Comparison of ENCODE assay signal across 10 cellular contexts in the genomic region with DNA sequence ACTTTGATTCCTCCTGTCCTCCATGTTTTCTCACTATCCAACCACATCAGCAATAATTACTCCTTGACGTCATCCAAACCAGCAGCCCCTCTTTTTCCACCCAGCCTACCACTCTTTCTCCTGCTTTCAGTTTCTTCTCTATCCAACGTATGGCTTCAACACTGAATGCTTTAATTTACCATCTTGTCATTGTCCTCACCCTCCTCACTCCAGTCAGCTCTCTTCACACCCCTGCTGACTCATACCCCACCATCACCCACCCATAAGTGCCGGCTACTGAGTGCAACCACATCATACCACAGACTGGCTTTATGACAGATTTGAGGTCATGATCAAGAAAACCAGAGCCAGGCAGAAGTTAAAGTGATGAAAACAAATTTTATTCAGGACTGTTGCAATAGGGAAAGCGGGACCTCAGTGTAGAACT. TPM values are rescaled to one million over a fixed set of nuclear protein-coding genes. Genes with fewer than 3 reads are reported as not detected.
A peak's percentile ranks its signal among the peaks of the same experiment; 100 is the strongest.
DNase-seq lines count a peak whose midpoint lies in the region; ATAC-seq, FAIRE-seq and TF ChIP-seq lines count a peak whose summit lies in the region.
"Had no signal": no experiment of that assay in that cellular context is flagged by ENCODE, and none has a peak within 500 bp of the region (broad histone marks: within the 10 kb centered on the region; RNA-seq: fewer than 3 reads in every experiment).

No MANE protein-coding gene starts in this region.

- H3K79me2 ChIP-seq in HepG2 (ENCODE audit: insufficient read depth, low read length), result no peaks in the 10 kb centered on the region

- CTCF ChIA-PET in HepG2 (lab: Yijun Ruan, JAX; ENCODE audit: low intra/inter-chr PET ratio, low total read pairs), result no interaction called here
- CTCF ChIA-PET in GM10248 (lab: Yijun Ruan, JAX), result no interaction called here

- H3K36me3 Mint-ChIP-seq in T-helper 17 cell (ENCODE audit: low read depth), result no peaks in the 10 kb centered on the region

- no peak overlapping the region for H3K4me2 ChIP-seq in HepG2 (ENCODE audit: low read depth, low read length)

- H3K27me3 ChIP-seq in HepG2 (ENCODE audit: control insufficient read depth in 1 of 2, insufficient read depth in 2 of 2, low read length in 2 of 2) (peaks cover 0 to 7% of the 10 kb centered on the region in 2 experiments; a peak in 2 of 5 replicates), right lobe of liver (no peaks in the 10 kb centered on the region)

- 41% methylated on average over 4 of the region's 4 CpGs for WGBS in HepG2 (ENCODE audit: low lambda C conversion rate)
- WGBS in right lobe of liver (ENCODE audit: insufficient coverage, low coverage, low lambda C conversion rate, missing lambda C conversion rate), result 60% methylated on average over 4 of the region's 4 CpGs

- peaks cover 47% of the 10 kb centered on the region for H3K27me3 Mint-ChIP-seq in T-helper 17 cell

- no peak overlapping the region for H2AFZ ChIP-seq in HepG2 (ENCODE audit: low read length)

- no peak for TF ChIP-seq RAD21 in HepG2 (CRISPR knock-in tag; IDR thresholded peaks at IDR 0.05)

- H3K9me3 ChIP-seq in HepG2 (ENCODE audit: low read length) (no peaks in the 10 kb centered on the region; the same call in 1 of the 2 replicates), right lobe of liver (no peaks in the 10 kb centered on the region), T-helper 17 cell (ENCODE audit: control insufficient read depth, low read length, poor library complexity, severe bottlenecking) (no peaks in the 10 kb centered on the region)

- POLR2A ChIA-PET in HepG2 (lab: Yijun Ruan, JAX) (no interaction called here), GM10248 (lab: Yijun Ruan, JAX) (no interaction called here)

- H3K9ac ChIP-seq in HepG2 (ENCODE audit: insufficient read depth, low read depth, low read length), result no peak overlapping the region

- peak overlapping the region; percentile 19 for H3K27ac Mint-ChIP-seq in T-helper 17 cell

- DNase-seq in HepG2 (ENCODE audit: low spot score) (no peak), right lobe of liver (no peak), T-helper 17 cell (no peak), fibroblast of peridontal ligament (ENCODE audit: extremely low read depth) (peak; percentile 84), H54 (ENCODE audit: insufficient read length, low spot score) (no peak), HT-29 (ENCODE audit: low spot score) (no peak), GM10248 (ENCODE audit: extremely low spot score) (no peak), HuH-7 (ENCODE audit: low spot score) (no peak)
- DNase-seq: amygdala had no signal

- FAIRE-seq in HepG2 (lab: Jason Lieb, UNC) (no peak), H54 (lab: Jason Lieb, UNC) (no peak)

- TF ChIP-seq CTCF in HepG2 (CRISPR knock-in tag; IDR thresholded peaks at IDR 0.05) (no peak), right lobe of liver (IDR thresholded peaks at IDR 0.05) (no peak), GM10248 (IDR thresholded peaks at IDR 0.05; ENCODE audit: control extremely low read depth, extremely low read depth, low read depth, missing control alignments) (no peak)

- H4K20me1 ChIP-seq in HepG2 (ENCODE audit: insufficient read depth, low read length), result no peaks in the 10 kb centered on the region

- H3K4me3 ChIP-seq in HepG2 (replicated peaks in 1 of 3; ENCODE audit: insufficient read depth in 1 of 3, low read depth in 2 of 3, low read length in 3 of 3) (no peak overlapping the region), right lobe of liver (no peak overlapping the region)
- H3K4me3 ChIP-seq: lung had no signal

- TF ChIP-seq EP300 in HepG2 (IDR thresholded peaks at IDR 0.05; ENCODE audit: low read depth in 2 of 2, low read length in 2 of 2) (no peak), HepG2 (CRISPR knock-in tag; IDR thresholded peaks at IDR 0.05; ENCODE audit: borderline replicate concordance) (no peak)

- H3K27ac ChIP-seq in HepG2 (ENCODE audit: extremely low read length, insufficient read depth, low read length) (no peak overlapping the region), right lobe of liver (no peak overlapping the region)

- ATAC-seq in HepG2, result no peak
- no peak for ATAC-seq in right lobe of liver
- ATAC-seq in T-helper 17 cell, result peak; percentile 51

- H3K36me3 ChIP-seq in HepG2 (replicated peaks in 1 of 2; ENCODE audit: control insufficient read depth in 1 of 2, insufficient read depth in 2 of 2, low read length in 2 of 2) (no peaks in the 10 kb centered on the region), right lobe of liver (no peaks in the 10 kb centered on the region)

- peaks cover under 1% of the 10 kb centered on the region; the same call in 1 of the 2 replicates for H3K4me1 ChIP-seq in HepG2 (ENCODE audit: insufficient read depth, low read length)
- H3K4me1 ChIP-seq in right lobe of liver, result no peaks in the 10 kb centered on the region

- in situ Hi-C loops in HepG2 (cut with HindIII; ENCODE audit: extremely low pct_ligation_motif_present, low pct_unique_long_range_greater_than_20kb), result no loop called here

- intact Hi-C loops in HepG2 (cut with micrococcal nuclease; ENCODE audit: unreplicated experiment) (no loop called here), right lobe of liver (cut with DNase I) (no loop called here)

- no peak overlapping the region for H3K4me3 Mint-ChIP-seq in T-helper 17 cell

- no peak for TF ChIP-seq POLR2A in HepG2 (IDR thresholded peaks at IDR 0.05; ENCODE audit: insufficient read depth in 1 of 2, low read depth in 2 of 2, low read length in 2 of 2)
- TF ChIP-seq POLR2A in right lobe of liver (IDR thresholded peaks at IDR 0.05), result no peak
- no peak for TF ChIP-seq POLR2A in H54 (IDR thresholded peaks at IDR 0.05; ENCODE audit: low read depth, low read length)

- BruUV-seq in HepG2 (replicated peaks; lab: Mats Ljungman, UMichigan), result no TSS peak

- H3K4me1 Mint-ChIP-seq in T-helper 17 cell, result peaks cover 9% of the 10 kb centered on the region

TF ChIP-seq in HepG2, 621 proteins besides CTCF, POLR2A, EP300 and RAD21 (continues in another document):
- TF ChIP-seq ATF7 (IDR thresholded peaks at IDR 0.05) (peak; percentile 65; the same call in 1 of the 2 replicates), ATF7 (CRISPR knock-in tag; IDR thresholded peaks at IDR 0.05) (no peak), ZSCAN30 (CRISPR knock-in tag; IDR thresholded peaks at IDR 0.05) (no peak), ZFP36L2 (CRISPR knock-in tag; IDR thresholded peaks at IDR 0.05) (no peak), HOXD1 (CRISPR knock-in tag; IDR thresholded peaks at IDR 0.05) (no peak), ZIK1 (CRISPR knock-in tag; IDR thresholded peaks at IDR 0.05; ENCODE audit: borderline replicate concordance, low read depth) (no peak)

RNA-seq across cellular contexts. Expression of a gene that starts 9.8 kb away (rescaled TPM):
- 342 and 477 TPM in 2 replicates for total RNA-seq in HepG2 (2016; rRNA removed; fragmentation: Illumina TruSeq; extraction: Trizol)
- total RNA-seq in HepG2 (2016; cell fraction: cytosol; rRNA removed; fragmentation: Illumina TruSeq; extraction: Trizol; ENCODE audit: low read depth), result 45.6 and 47.1 TPM in 2 replicates
- total RNA-seq in HepG2 (2016; cell fraction: insoluble cytoplasmic fraction; rRNA removed; fragmentation: Illumina TruSeq; extraction: Trizol), result 351 and 486 TPM in 2 replicates
- 81.7 and 82.9 TPM in 2 replicates for total RNA-seq in HepG2 (2016; cell fraction: membrane; rRNA removed; fragmentation: Illumina TruSeq; extraction: Trizol)
- 182 and 183 TPM in 2 replicates for total RNA-seq in HepG2 (2016; cell fraction: nucleus; rRNA removed; fragmentation: Illumina TruSeq; extraction: Trizol)
- polyA plus RNA-seq in HepG2 (2011; rRNA removed), result 175 and 209 TPM in 2 replicates
- 161 and 205 TPM in 2 replicates for polyA plus RNA-seq in HepG2 (2011; cell fraction: cytosol; rRNA removed)
- polyA plus RNA-seq in HepG2 (2011; cell fraction: nucleus; rRNA removed), result 114 and 117 TPM in 2 replicates
- polyA plus RNA-seq in HepG2 (2012), result 231 and 245 TPM in 2 replicates
- polyA plus RNA-seq in HepG2 (2016; cell fraction: cytosol; fragmentation: Illumina TruSeq; extraction: Trizol; ENCODE audit: low read depth), result 37.2 and 41.9 TPM in 2 replicates
- 523 and 561 TPM in 2 replicates for polyA plus RNA-seq in HepG2 (2016; cell fraction: insoluble cytoplasmic fraction; fragmentation: Illumina TruSeq; extraction: Trizol; ENCODE audit: low read depth)
- 66.0 and 66.3 TPM in 2 replicates for polyA plus RNA-seq in HepG2 (2016; cell fraction: membrane; fragmentation: Illumina TruSeq; extraction: Trizol; ENCODE audit: low read depth)
- polyA plus RNA-seq in HepG2 (2016; cell fraction: nucleus; fragmentation: Illumina TruSeq; extraction: Trizol; ENCODE audit: insufficient read depth, low read depth), result 239 and 250 TPM in 2 replicates
- polyA minus RNA-seq in HepG2 (2011; rRNA and poly(A)+ RNA removed; ENCODE audit: low replicate concordance), result 105 and 156 TPM in 2 replicates
- 270 and 336 TPM in 2 replicates for polyA minus RNA-seq in HepG2 (2011; cell fraction: cytosol; rRNA and poly(A)+ RNA removed)
- 156 and 160 TPM in 2 replicates for polyA minus RNA-seq in HepG2 (2011; cell fraction: nucleus; rRNA and poly(A)+ RNA removed)
- total RNA-seq in right lobe of liver, result 100 to 1,000 TPM in 3 of 6 experiments, 10 to 100 TPM in 3; 52.2 to 216 (median 97.8) TPM
- total RNA-seq in T-helper 17 cell, result 100 to 1,000 TPM; 103 to 108 TPM
- total RNA-seq in HT-29 (2014; rRNA removed; shearing (Covaris generic)), result 107 and 124 TPM in 2 replicates

RNA-seq across cellular contexts. Expression of a gene that starts 58.4 kb away (rescaled TPM):
- total RNA-seq in HepG2 (2016; rRNA removed; fragmentation: Illumina TruSeq; extraction: Trizol), result not detected in 2 replicates
- total RNA-seq in HepG2 (2016; cell fraction: cytosol; rRNA removed; fragmentation: Illumina TruSeq; extraction: Trizol; ENCODE audit: low read depth), result not detected in 2 replicates
- total RNA-seq in HepG2 (2016; cell fraction: insoluble cytoplasmic fraction; rRNA removed; fragmentation: Illumina TruSeq; extraction: Trizol), result not detected in 2 replicates
- total RNA-seq in HepG2 (2016; cell fraction: membrane; rRNA removed; fragmentation: Illumina TruSeq; extraction: Trizol), result not detected in 2 replicates
- not detected in 2 replicates for total RNA-seq in HepG2 (2016; cell fraction: nucleus; rRNA removed; fragmentation: Illumina TruSeq; extraction: Trizol)
- polyA plus RNA-seq in HepG2 (2011; rRNA removed), result not detected in 2 replicates
- polyA plus RNA-seq in HepG2 (2011; cell fraction: cytosol; rRNA removed), result not detected in 2 replicates
- not detected in 2 replicates for polyA plus RNA-seq in HepG2 (2011; cell fraction: nucleus; rRNA removed)
- polyA plus RNA-seq in HepG2 (2012), result not detected in 2 replicates
- polyA plus RNA-seq in HepG2 (2016; cell fraction: cytosol; fragmentation: Illumina TruSeq; extraction: Trizol; ENCODE audit: low read depth), result not detected in 2 replicates
- not detected in 2 replicates for polyA plus RNA-seq in HepG2 (2016; cell fraction: insoluble cytoplasmic fraction; fragmentation: Illumina TruSeq; extraction: Trizol; ENCODE audit: low read depth)
- polyA plus RNA-seq in HepG2 (2016; cell fraction: membrane; fragmentation: Illumina TruSeq; extraction: Trizol; ENCODE audit: low read depth), result not detected in 2 replicates
- polyA plus RNA-seq in HepG2 (2016; cell fraction: nucleus; fragmentation: Illumina TruSeq; extraction: Trizol; ENCODE audit: insufficient read depth, low read depth), result not detected in 2 replicates
- not detected in 2 replicates for polyA minus RNA-seq in HepG2 (2011; rRNA and poly(A)+ RNA removed; ENCODE audit: low replicate concordance)
- not detected in 2 replicates for polyA minus RNA-seq in HepG2 (2011; cell fraction: cytosol; rRNA and poly(A)+ RNA removed)
- not detected in 2 replicates for polyA minus RNA-seq in HepG2 (2011; cell fraction: nucleus; rRNA and poly(A)+ RNA removed)
- not detected for total RNA-seq in right lobe of liver
- not detected for total RNA-seq in T-helper 17 cell
- not detected in 2 replicates for total RNA-seq in HT-29 (2014; rRNA removed; shearing (Covaris generic))
